1 cellular context compared by ENCODE assay signal in genomic region chr5:115625579-115626443, GRCh38.
TF ChIP-seq lines count a peak whose summit lies in the region.

TMED7 (minus strand) TSS chr5:115626036; CDS start chr5:115625792, 244 bp downstream.

TF ChIP-seq in HEK293, 187 proteins besides CTCF, POLR2A, EP300 and RAD21 (continued from another document and continues in another):
- TF ChIP-seq ZNF645 (tag by site-specific recombination; IDR thresholded peaks at IDR 0.05), result no peak
- TF ChIP-seq TSHZ1 (tag by site-specific recombination; IDR thresholded peaks at IDR 0.05; ENCODE audit: borderline replicate concordance), result no peak
- peak; percentile 28 for TF ChIP-seq ZBTB21 (tag by site-specific recombination; IDR thresholded peaks at IDR 0.05)
- TF ChIP-seq ZSCAN4 (tag by site-specific recombination; IDR thresholded peaks at IDR 0.05), result no peak
- TF ChIP-seq ZNF350 (tag by site-specific recombination; IDR thresholded peaks at IDR 0.05), result no peak
- TF ChIP-seq ZNF362 (tag by site-specific recombination; IDR thresholded peaks at IDR 0.05), result peak; percentile 100
- TF ChIP-seq FEZF1 (tag by site-specific recombination; IDR thresholded peaks at IDR 0.05), result no peak
- no peak for TF ChIP-seq ZNF24 (tag by site-specific recombination; IDR thresholded peaks at IDR 0.05)
- TF ChIP-seq ZNF121 (tag by site-specific recombination; IDR thresholded peaks at IDR 0.05), result no peak
- no peak for TF ChIP-seq ZNF23 (tag by site-specific recombination; IDR thresholded peaks at IDR 0.05; ENCODE audit: borderline replicate concordance)
- peak; percentile 96 for TF ChIP-seq ZBTB11 (tag by site-specific recombination; conservative IDR thresholded peaks at IDR 0.05; ENCODE audit: low read depth)
- TF ChIP-seq ZNF169 (tag by site-specific recombination; IDR thresholded peaks at IDR 0.05), result no peak
- TF ChIP-seq REST (tag by site-specific recombination; IDR thresholded peaks at IDR 0.05), result no peak
- peak; percentile 90 for TF ChIP-seq ZNF223 (tag by site-specific recombination; IDR thresholded peaks at IDR 0.05)
- TF ChIP-seq ZSCAN23 (tag by site-specific recombination; IDR thresholded peaks at IDR 0.05), result no peak
- TF ChIP-seq ZNF239 (tag by site-specific recombination; IDR thresholded peaks at IDR 0.05), result no peak
- TF ChIP-seq ZNF626 (tag by site-specific recombination; IDR thresholded peaks at IDR 0.05), result no peak
- TF ChIP-seq ZNF211 (tag by site-specific recombination; IDR thresholded peaks at IDR 0.05; ENCODE audit: low read depth), result no peak
- no peak for TF ChIP-seq BCL6B (tag by site-specific recombination; IDR thresholded peaks at IDR 0.05)
- TF ChIP-seq GFI1B (tag by site-specific recombination; IDR thresholded peaks at IDR 0.05), result peak; percentile 37; the same call in 1 of the 2 replicates
- TF ChIP-seq PRDM1 (tag by site-specific recombination; IDR thresholded peaks at IDR 0.05), result no peak
- peak; percentile 10; the same call in 1 of the 2 replicates for TF ChIP-seq INSM2 (tag by site-specific recombination; IDR thresholded peaks at IDR 0.05)
- peak; percentile 65; the same call in 1 of the 2 replicates for TF ChIP-seq MYNN (tag by site-specific recombination; IDR thresholded peaks at IDR 0.05; ENCODE audit: borderline replicate concordance)
- no peak for TF ChIP-seq ZNF704 (tag by site-specific recombination; IDR thresholded peaks at IDR 0.05)
- no peak for TF ChIP-seq ZNF157 (tag by site-specific recombination; IDR thresholded peaks at IDR 0.05)
- peak; percentile 41; the same call in 1 of the 2 replicates for TF ChIP-seq ZNF324 (tag by site-specific recombination; IDR thresholded peaks at IDR 0.05)
- TF ChIP-seq ZNF274 (IDR thresholded peaks at IDR 0.05; ENCODE audit: low read length), result no peak
- TF ChIP-seq ZNF274 (tag by site-specific recombination; IDR thresholded peaks at IDR 0.05; ENCODE audit: borderline replicate concordance), result no peak
- TF ChIP-seq ZNF311 (tag by site-specific recombination; IDR thresholded peaks at IDR 0.05; ENCODE audit: borderline replicate concordance), result no peak
- TF ChIP-seq ZNF148 (tag by site-specific recombination; IDR thresholded peaks at IDR 0.05; ENCODE audit: borderline replicate concordance), result no peak
- TF ChIP-seq ZSCAN5A (tag by site-specific recombination; IDR thresholded peaks at IDR 0.05), result no peak
- peak; percentile 79 for TF ChIP-seq MZF1 (tag by site-specific recombination; IDR thresholded peaks at IDR 0.05; ENCODE audit: borderline replicate concordance)
- TF ChIP-seq IKZF3 (tag by site-specific recombination; IDR thresholded peaks at IDR 0.05), result 0 out of 2 replicates have a peak, but pooled peaks have one; percentile 35
